8 cellular contexts compared by ENCODE assay signal in the genomic region with DNA sequence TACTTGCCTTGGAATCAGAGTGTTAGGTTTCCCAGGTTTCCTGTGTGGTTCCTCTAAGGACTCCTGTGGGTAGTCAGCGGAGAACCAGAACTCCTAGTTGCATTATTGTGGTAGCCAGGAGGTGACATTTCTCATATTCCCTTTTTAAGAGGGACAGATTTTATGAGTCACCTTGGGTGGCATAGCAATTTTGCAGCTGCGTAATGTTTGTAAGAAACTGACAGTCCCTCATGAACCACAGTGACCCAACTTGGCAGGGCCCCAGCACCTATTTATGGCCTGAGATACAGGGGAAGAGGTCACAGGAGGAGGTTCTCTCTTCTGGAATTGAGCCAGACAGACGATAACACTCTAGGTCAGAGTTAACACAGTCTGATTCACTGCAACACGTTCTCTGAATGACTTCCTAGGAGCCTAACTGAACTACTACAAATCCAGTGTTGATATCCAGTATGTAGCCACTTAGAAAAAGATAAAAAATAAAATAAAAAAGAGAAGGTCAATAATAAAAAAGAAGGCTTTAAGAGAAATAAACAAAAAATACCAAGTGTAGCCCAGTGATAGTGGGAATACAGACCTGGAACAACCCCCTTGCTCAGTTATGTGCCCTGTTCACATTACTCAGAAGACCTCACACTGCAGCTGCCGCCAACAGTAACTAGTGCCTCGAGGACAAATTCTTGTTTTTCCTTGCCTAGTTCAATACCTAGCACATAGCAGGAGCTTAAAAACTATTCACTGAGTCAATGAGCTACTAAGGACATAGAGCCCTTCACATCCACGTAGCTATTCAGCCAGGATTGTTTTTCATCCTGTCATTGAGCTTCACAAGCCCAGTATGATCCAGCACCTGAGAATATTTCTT. TPM values are rescaled to one million over a fixed set of nuclear protein-coding genes. Genes with fewer than 3 reads are reported as not detected.
A peak's percentile ranks its signal among the peaks of the same experiment; 100 is the strongest.
DNase-seq lines count a peak whose midpoint lies in the region; ATAC-seq and TF ChIP-seq lines count a peak whose summit lies in the region.

No MANE protein-coding gene starts in this region.

- no peaks in the 10 kb centered on the region for H3K79me1 ChIP-seq in H9 (ENCODE audit: insufficient read depth, low read depth, low read length, poor library complexity, severe bottlenecking)

- H3K14ac ChIP-seq in H9 (ENCODE audit: insufficient read depth, low read length): no peak overlapping the region

- H3K4me1 ChIP-seq in SJCRH30 (peaks cover 39% of the 10 kb centered on the region), H9 (ENCODE audit: insufficient read depth, low read length) (no peaks in the 10 kb centered on the region)

- H2BK15ac ChIP-seq in H9 (ENCODE audit: low read depth, low read length): no peak overlapping the region

- no peak overlapping the region for H4K91ac ChIP-seq in H9 (ENCODE audit: insufficient read length, low read depth, low read length)

- H3K27ac ChIP-seq in SJCRH30: peak overlapping the region; percentile 55
- no peak overlapping the region for H3K27ac ChIP-seq in H9 (ENCODE audit: insufficient read length, low read depth, low read length)

- H4K20me1 ChIP-seq in H9 (ENCODE audit: control insufficient read depth, insufficient read depth, insufficient read length): no peaks in the 10 kb centered on the region

- no peak overlapping the region for H4K8ac ChIP-seq in H9 (replicated peaks; ENCODE audit: insufficient read length, low read depth, low read length)

- intact Hi-C loops in posterior vena cava (cut with DNase I): no loop called here

- H3K79me2 ChIP-seq in H9 (ENCODE audit: insufficient read depth, low read length): no peaks in the 10 kb centered on the region

- in situ Hi-C loops in KBM-7 (cut with MboI; ENCODE audit: low pct_unique_long_range_greater_than_20kb, low sequenced_read_pairs): no loop called here

- H2BK20ac ChIP-seq in H9 (ENCODE audit: low read depth, low read length, poor library complexity, severe bottlenecking): no peak overlapping the region

- H3K27me3 Mint-ChIP-seq in H9 (ENCODE audit: low read depth): no peaks in the 10 kb centered on the region

- H3K23me2 ChIP-seq in H9 (ENCODE audit: insufficient read length, low read depth, low read length, poor library complexity, severe bottlenecking): no peaks in the 10 kb centered on the region

- H3K4me3 Mint-ChIP-seq in H9: no peak overlapping the region

- no CpG with 5 or more reads among the region's 7 CpGs for WGBS in H9 (ENCODE audit: extremely low coverage, insufficient read length, low lambda C conversion rate)

- H2BK12ac ChIP-seq in H9 (ENCODE audit: insufficient read length, low read depth, low read length): no peak overlapping the region

- H2AK5ac ChIP-seq in H9 (ENCODE audit: insufficient read length, low read length): no peak overlapping the region

- no peak overlapping the region for H3K56ac ChIP-seq in H9 (ENCODE audit: insufficient read length, low read depth, low read length)

- no peak overlapping the region for H3T11ph ChIP-seq in H9 (ENCODE audit: low read length)

- H3K36me3 ChIP-seq in SJCRH30: no peaks in the 10 kb centered on the region

- H3K9me3 ChIP-seq in SJCRH30 (replicated peaks): peaks cover 3% of the 10 kb centered on the region; the same call in 1 of the 2 replicates
- no peaks in the 10 kb centered on the region for H3K9me3 ChIP-seq in H9 (ENCODE audit: control insufficient read depth, low read depth, low read length)

- H3K9ac ChIP-seq in H9 (ENCODE audit: extremely low read depth, insufficient read length, low read length): no peak overlapping the region

- H4K5ac ChIP-seq in H9 (ENCODE audit: insufficient read length, low read depth, low read length): no peak overlapping the region

- H2AFZ ChIP-seq in H9 (ENCODE audit: low read length): no peak overlapping the region

- H3K27ac Mint-ChIP-seq in H9: no peak overlapping the region

- H2BK120ac ChIP-seq in H9 (ENCODE audit: low read depth, low read length, poor library complexity, severe bottlenecking): no peak overlapping the region

- no peaks in the 10 kb centered on the region for H3K4me1 Mint-ChIP-seq in H9

- H3K18ac ChIP-seq in H9 (ENCODE audit: insufficient read length, low read depth, low read length): no peak overlapping the region

- ATAC-seq in GM21786 (IDR thresholded peaks at IDR 0.05; ENCODE audit: unreplicated experiment): peak; percentile 95

- no peaks in the 10 kb centered on the region for H3K9me3 Mint-ChIP-seq in H9

- H2BK5ac ChIP-seq in H9 (ENCODE audit: insufficient read length, low read length): no peak overlapping the region

- no peaks in the 10 kb centered on the region for H3K27me3 ChIP-seq in SJCRH30
- H3K27me3 ChIP-seq in H9 (ENCODE audit: insufficient read depth, low read length): no peaks in the 10 kb centered on the region

- DNase-seq in GF-D8 (lab: John Stamatoyannopoulos, UW): peak; percentile 93
- peak; percentile 89 for DNase-seq in KBM-7
- DNase-seq in SJCRH30: peak; percentile 98 to 99
- DNase-seq in fibroblast of peridontal ligament (ENCODE audit: extremely low read depth): peak; percentile 15
- peak; percentile 90 for DNase-seq in posterior vena cava (ENCODE audit: low spot score)
- no peak for DNase-seq in NCI-H82 treated with DMSO at 0.1 percent for 48 hours (lab: John Stamatoyannopoulos, UW; ENCODE audit: unreplicated experiment)
- no peak for DNase-seq in H9

- H3K36me3 Mint-ChIP-seq in H9 (ENCODE audit: insufficient read depth in 1 of 3, low read depth in 3 of 3): no peaks in the 10 kb centered on the region

- no peak overlapping the region for H3K4ac ChIP-seq in H9 (ENCODE audit: low read depth, low read length)

- no peak overlapping the region for H3K23ac ChIP-seq in H9 (ENCODE audit: insufficient read length, low read depth, low read length)

- H3K4me2 ChIP-seq in H9 (ENCODE audit: insufficient read depth, insufficient read length, low read length): no peak overlapping the region

- 0 out of 2 replicates have a peak overlapping the region, but pooled peaks have one; percentile 4 for H3K4me3 ChIP-seq in SJCRH30

- TF ChIP-seq CTCF in H9 (conservative IDR thresholded peaks at IDR 0.05): no peak

RNA-seq across cellular contexts. Expression of a gene that starts 50.7 kb away (rescaled TPM):
- total RNA-seq in SJCRH30 (2014; rRNA removed; shearing (Covaris generic)): 4.5 and 4.8 TPM in 2 replicates
- total RNA-seq in posterior vena cava: 10 to 100 TPM; 39.5 to 44.4 TPM
- total RNA-seq in H9 (2021): 16.6 and 19.1 TPM in 2 replicates

Comparison
In these comparisons a context has a peak if more than half of its experiments do, and no peak if none do; other contexts are left out.
1. DNase-seq: peak in GF-D8 (single experiment), KBM-7 (single experiment), SJCRH30 (2 of 2), fibroblast of peridontal ligament (single experiment) and posterior vena cava (single experiment); none in NCI-H82 treated with DMSO at 0.1 percent for 48 hours (single experiment) and H9 (single experiment).